In the genomic region with DNA sequence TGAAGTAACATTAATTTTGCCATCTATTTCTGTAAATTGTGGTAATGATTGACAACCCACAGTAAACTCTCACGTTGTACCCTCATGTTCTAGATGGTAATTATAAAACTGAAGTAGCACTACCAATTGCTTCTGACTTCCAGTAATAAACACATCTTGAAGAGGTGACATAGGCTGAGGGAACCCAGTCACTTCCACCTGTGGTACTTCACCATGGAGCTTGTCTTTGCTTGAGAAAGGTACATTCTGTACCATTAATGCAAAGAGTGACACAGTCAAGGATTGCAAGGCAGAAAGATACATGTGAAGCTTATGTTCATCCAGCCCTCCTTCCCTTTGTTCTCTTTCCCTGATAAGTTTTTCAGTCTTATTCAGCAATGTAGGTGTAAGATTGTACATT, we compare ENCODE assay signal across 30 cellular contexts. TPM values are rescaled to one million over a fixed set of nuclear protein-coding genes. Genes with fewer than 3 reads are reported as not detected.
A peak's percentile ranks its signal among the peaks of the same experiment; 100 is the strongest.
DNase-seq lines count a peak whose midpoint lies in the region; ATAC-seq, FAIRE-seq and TF ChIP-seq lines count a peak whose summit lies in the region.
"Had no signal": no experiment of that assay in that cellular context is flagged by ENCODE, and none has a peak within 500 bp of the region (broad histone marks: within the 10 kb centered on the region; RNA-seq: fewer than 3 reads in every experiment).

No MANE protein-coding gene starts in this region.

- POLR2A ChIA-PET in endothelial cell of umbilical vein (lab: Charles Lee): no interaction called here

- TF ChIP-seq CTCF in left ventricle myocardium inferior (IDR thresholded peaks at IDR 0.05; ENCODE audit: borderline replicate concordance) (no peak), endothelial cell of umbilical vein (IDR thresholded peaks at IDR 0.05; ENCODE audit: extremely low read depth in 1 of 2, insufficient read depth in 1 of 2, low read depth in 1 of 2, low read length in 2 of 2) (no peak), neutrophil (IDR thresholded peaks at IDR 0.05) (no peak)

- dilution Hi-C loops in endothelial cell of umbilical vein (cut with MboI; ENCODE audit: extremely low pct_ligation_motif_present, low sequenced_read_pairs): no loop called here

- no peak overlapping the region for H3K9ac ChIP-seq in endothelial cell of umbilical vein (replicated peaks; ENCODE audit: extremely low read depth, insufficient read depth, low read length)
- H3K9ac ChIP-seq: BLaER1 had no signal

- H4K20me1 ChIP-seq in endothelial cell of umbilical vein (replicated peaks; ENCODE audit: control insufficient read depth, extremely low read depth, insufficient read depth, low read length): no peaks in the 10 kb centered on the region

- peaks cover 100% of the 10 kb centered on the region for H3K4me1 ChIP-seq in left ventricle myocardium inferior
- H3K4me1 ChIP-seq in endothelial cell of umbilical vein (ENCODE audit: control insufficient read depth, extremely low read depth, insufficient read depth, low read length): peaks cover 97% of the 10 kb centered on the region
- peaks cover 6 to 24% of the 10 kb centered on the region in 2 experiments for H3K4me1 ChIP-seq in neutrophil (ENCODE audit: control insufficient read depth in 1 of 2, insufficient read depth in 1 of 2, low read depth in 1 of 2, low read length in 1 of 2)
- peaks cover 20 to 25% of the 10 kb centered on the region in 2 donors for H3K4me1 ChIP-seq in aorta (ENCODE audit: control insufficient read depth in 1 of 2, insufficient read depth in 2 of 2, low read length in 2 of 2)
- H3K4me1 ChIP-seq: BLaER1 had no signal

- H3K9me3 ChIP-seq in left ventricle myocardium inferior (replicated peaks): no peaks in the 10 kb centered on the region
- no peaks in the 10 kb centered on the region for H3K9me3 ChIP-seq in endothelial cell of umbilical vein (replicated peaks; ENCODE audit: control insufficient read depth, insufficient read depth, low read length)
- no peaks in the 10 kb centered on the region for H3K9me3 ChIP-seq in neutrophil
- no peaks in the 10 kb centered on the region for H3K9me3 ChIP-seq in aorta (ENCODE audit: control insufficient read depth, low read length)
- H3K9me3 ChIP-seq: Caco-2, MG63, stomach, tibial nerve had no signal

- intact Hi-C loops in left ventricle myocardium inferior (cut with micrococcal nuclease): no loop called here
- intact Hi-C loops in left ventricle myocardium superior (cut with micrococcal nuclease): no loop called here
- intact Hi-C loops in endothelial cell of umbilical vein (cut with micrococcal nuclease): loop anchor here (5.0 kb wide), 3 partner anchors 101 to 656 kb away; no protein-coding TSS in a partner anchor
- intact Hi-C loops in aorta (cut with DNase I): no loop called here

- BruUV-seq in endothelial cell of umbilical vein (replicated peaks; lab: Mats Ljungman, UMichigan): no TSS peak

- CTCF ChIA-PET in endothelial cell of umbilical vein (lab: Charles Lee): interaction anchor here (0.7 to 1.2 kb wide), 4 partner anchors 11 to 91 kb away, joined by 3 to 4 read pairs (median 3); a partner anchor contains a TSS

- no peak for TF ChIP-seq POLR2A in endothelial cell of umbilical vein (IDR thresholded peaks at IDR 0.05; ENCODE audit: low read depth, low read length)

- 43 to 54% methylated on average over 1 of the region's 1 CpG for WGBS in aorta, 2 donors

- ATAC-seq in left ventricle myocardium superior (no peak), aorta (ENCODE audit: low FRiP score) (no peak)
- ATAC-seq: SK-N-SH treated with all-trans-retinoic acid at 6 μM for 48 hours had no signal

- FAIRE-seq in endothelial cell of umbilical vein (lab: Jason Lieb, UNC): no peak
- FAIRE-seq: G401.6, GM19239, HTR-8/SVneo had no signal

- H3K27me3 ChIP-seq in left ventricle myocardium inferior (ENCODE audit: low read depth) (no peaks in the 10 kb centered on the region), endothelial cell of umbilical vein (ENCODE audit: control insufficient read depth in 2 of 2, insufficient read depth in 2 of 2, low read length in 2 of 2) (no peaks in the 10 kb centered on the region), neutrophil (no peaks in the 10 kb centered on the region), aorta (ENCODE audit: control insufficient read depth in 1 of 2, insufficient read depth in 2 of 2, low read length in 1 of 2) (no peaks in the 10 kb centered on the region)
- H3K27me3 ChIP-seq: BLaER1, foreskin keratinocyte, hepatocyte, MG63, stomach, tibial nerve had no signal

- H3K27ac ChIP-seq in left ventricle myocardium inferior (replicated peaks) (peak overlapping the region; percentile 76), endothelial cell of umbilical vein (ENCODE audit: insufficient read depth, low read depth, low read length) (peak overlapping the region; percentile 97), neutrophil (peak overlapping the region; percentile 1), aorta (ENCODE audit: low read depth in 1 of 2, low read length in 2 of 2) (no peak overlapping the region)
- H3K27ac ChIP-seq: BLaER1, foreskin keratinocyte, hepatocyte, stomach had no signal

- H3K4me3 ChIP-seq in left ventricle myocardium inferior: no peak overlapping the region
- H3K4me3 ChIP-seq in endothelial cell of umbilical vein (replicated peaks in 1 of 3; ENCODE audit: insufficient read depth in 1 of 3, low read depth in 1 of 3, low read length in 3 of 3): no peak overlapping the region
- H3K4me3 ChIP-seq in neutrophil (ENCODE audit: low read depth in 1 of 2, low read length in 1 of 2): no peak overlapping the region
- H3K4me3 ChIP-seq in aorta (ENCODE audit: low read length in 2 of 2): no peak overlapping the region
- H3K4me3 ChIP-seq: BLaER1, hepatocyte, MG63, stomach, tibial nerve had no signal

- H3K79me2 ChIP-seq in endothelial cell of umbilical vein (ENCODE audit: control insufficient read depth, insufficient read depth, low read length): peaks cover 87% of the 10 kb centered on the region

- DNase-seq in left ventricle myocardium inferior: no peak
- no peak for DNase-seq in left ventricle myocardium superior
- peak; percentile 33 for DNase-seq in endothelial cell of umbilical vein (ENCODE audit: low read depth, low spot score)
- no peak for DNase-seq in NCI-H1436 treated with DMSO at 0.1 percent for 48 hours (lab: John Stamatoyannopoulos, UW)
- no peak for DNase-seq in hepatic stellate cell (ENCODE audit: low spot score)
- no peak for DNase-seq in aorta
- DNase-seq: activated CD4-positive, alpha-beta T cell treated with anti-CD3 and anti-CD28 coated beads for 4 hours; anterior cingulate cortex; Caco-2; cortex of kidney; effector memory CD8-positive, alpha-beta T cell; HCEC 1CT; KBM-7; MG63; midbrain; NCI-H1417; NCI-H2107; NCI-H446 treated with DMSO at 0.1 percent for 48 hours; retina; stimulated activated CD4-positive, alpha-beta T cell treated with anti-CD3 and anti-CD28 coated beads, Interleukin-2, amount 100 ng/mL, for 24 hours; stomach had no signal

- no peak overlapping the region for H2AFZ ChIP-seq in endothelial cell of umbilical vein (ENCODE audit: low read depth, low read length)
- H2AFZ ChIP-seq: hepatocyte had no signal

- H3K9me1 ChIP-seq in endothelial cell of umbilical vein (replicated peaks; ENCODE audit: control insufficient read depth, extremely low read depth, insufficient read depth, low read length): no peaks in the 10 kb centered on the region

- no peaks in the 10 kb centered on the region for H3K36me3 ChIP-seq in left ventricle myocardium inferior
- H3K36me3 ChIP-seq in endothelial cell of umbilical vein (ENCODE audit: control insufficient read depth in 2 of 2, extremely low read depth in 1 of 2, insufficient read depth in 2 of 2, low read length in 2 of 2): peaks cover 0 to 3% of the 10 kb centered on the region in 2 experiments
- H3K36me3 ChIP-seq in neutrophil: peaks cover 13% of the 10 kb centered on the region
- H3K36me3 ChIP-seq in aorta (ENCODE audit: control insufficient read depth in 1 of 2, insufficient read depth in 2 of 2, low read length in 1 of 2): peaks cover 0 to 2% of the 10 kb centered on the region in 2 donors
- H3K36me3 ChIP-seq: stomach had no signal

- H3K4me2 ChIP-seq in endothelial cell of umbilical vein (ENCODE audit: insufficient read depth, low read length): peak overlapping the region; percentile 91
- H3K4me2 ChIP-seq: BLaER1, hepatocyte had no signal

TF ChIP-seq in endothelial cell of umbilical vein, 7 proteins besides CTCF, POLR2A, EP300 and RAD21:
- TF ChIP-seq FOS (IDR thresholded peaks at IDR 0.05; ENCODE audit: borderline replicate concordance, insufficient read depth, low read length) (no peak), EZH2 (IDR thresholded peaks at IDR 0.05; ENCODE audit: borderline replicate concordance, low read depth, low read length, severe bottlenecking) (no peak), JUN (IDR thresholded peaks at IDR 0.05; ENCODE audit: borderline replicate concordance, insufficient read depth, insufficient read length, low read depth) (no peak), GATA2 (IDR thresholded peaks at IDR 0.05; ENCODE audit: insufficient read depth, insufficient read length, low read depth, low read length) (no peak), POLR2AphosphoS5 (IDR thresholded peaks at IDR 0.05; ENCODE audit: insufficient read depth, low read depth, low read length) (no peak), MYC (IDR thresholded peaks at IDR 0.05; ENCODE audit: low read depth, low read length) (no peak)
- TF ChIP-seq, protein P1, sequence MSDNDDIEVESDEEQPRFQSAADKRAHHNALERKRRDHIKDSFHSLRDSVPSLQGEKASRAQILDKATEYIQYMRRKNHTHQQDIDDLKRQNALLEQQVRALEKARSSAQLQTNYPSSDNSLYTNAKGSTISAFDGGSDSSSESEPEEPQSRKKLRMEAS (IDR thresholded peaks at IDR 0.05; ENCODE audit: insufficient read depth, insufficient read length): no peak

RNA-seq across cellular contexts. Expression of a gene that starts 11.2 kb away (rescaled TPM):
- total RNA-seq in left ventricle myocardium inferior (313 TPM), left ventricle myocardium superior (371 TPM), endothelial cell of umbilical vein (343 and 347 TPM in 2 replicates), aorta (100 to 1,000 TPM; 256 to 345 TPM)
- polyA plus RNA-seq in endothelial cell of umbilical vein (35.4 and 48.1 TPM in 2 replicates), aorta (100 to 1,000 TPM in 1 of 2 donors, 10 to 100 TPM in 1; 91.1 to 147 TPM)
- 102 and 116 TPM in 2 replicates for polyA plus RNA-seq in endothelial cell of umbilical vein (2011; cell fraction: cytosol; rRNA removed)
- polyA plus RNA-seq in endothelial cell of umbilical vein (2011; cell fraction: nucleus; rRNA removed): 83.3 and 105 TPM in 2 replicates
- 180 and 216 TPM in 2 replicates for polyA plus RNA-seq in endothelial cell of umbilical vein (2012)
- 93.1 and 99.7 TPM in 2 replicates for polyA minus RNA-seq in endothelial cell of umbilical vein
- 29.8 TPM for polyA minus RNA-seq in endothelial cell of umbilical vein (2011; cell fraction: cytosol; rRNA and poly(A)+ RNA removed)
- polyA minus RNA-seq in endothelial cell of umbilical vein (2011; cell fraction: nucleus; rRNA and poly(A)+ RNA removed): 176 and 237 TPM in 2 replicates

Comparison
In these comparisons a context has a peak if more than half of its experiments do, and no peak if none do; other contexts are left out.
1. H3K27ac ChIP-seq: peak in left ventricle myocardium inferior (single experiment), endothelial cell of umbilical vein (single experiment) and neutrophil (single experiment); none in aorta (0 of 2).